ENCODE assay signal across 17 cellular contexts in genomic region chr10:79927111-79927828, GRCh38. TPM values are rescaled to one million over a fixed set of nuclear protein-coding genes. Genes with fewer than 3 reads are reported as not detected.
DNase-seq lines count a peak whose midpoint lies in the region; ATAC-seq, FAIRE-seq and TF ChIP-seq lines count a peak whose summit lies in the region.
"Had no signal": no experiment of that assay in that cellular context is flagged by ENCODE, and none has a peak within 500 bp of the region (broad histone marks: within the 10 kb centered on the region; RNA-seq: fewer than 3 reads in every experiment).

No MANE protein-coding gene starts in this region.

- peak; percentile 36 for DNase-seq in activated CD8-positive, alpha-beta memory T cell treated with anti-CD3 and anti-CD28 coated beads, Interleukin-2, amount 50 U/mL, for 48 hours
- no peak for DNase-seq in activated CD8-positive, alpha-beta memory T cell treated with anti-CD3 and anti-CD28 coated beads, Interleukin-2, amount 10 ng/mL, durations not matched to agents 7 days and 5 days
- DNase-seq in Right ventricle myocardium superior (peak; percentile 66), midbrain (lab: John Stamatoyannopoulos, UW) (peak; percentile 36), H54 (ENCODE audit: insufficient read length, low spot score) (no peak)
- DNase-seq: activated T-cell treated with anti-CD3 and anti-CD28 coated beads, Interleukin-2, amount 50 U/mL, for 4 hours; Caco-2; naive thymus-derived CD4-positive, alpha-beta T cell; NCI-H2029 treated with DMSO at 0.1 percent for 48 hours; SHP77 had no signal

- H3K36me3 Mint-ChIP-seq in activated CD8-positive, alpha-beta memory T cell treated with anti-CD3 and anti-CD28 coated beads, Interleukin-2, amount 10 ng/mL, durations not matched to agents 7 days and 5 days: no peaks in the 10 kb centered on the region

- peaks cover 29% of the 10 kb centered on the region for H3K27me3 Mint-ChIP-seq in activated CD8-positive, alpha-beta memory T cell treated with anti-CD3 and anti-CD28 coated beads, Interleukin-2, amount 10 ng/mL, durations not matched to agents 7 days and 5 days

- CTCF ChIA-PET in activated CD8-positive, alpha-beta memory T cell treated with anti-CD3 and anti-CD28 coated beads, Interleukin-2, amount 10 ng/mL, durations not matched to agents 7 days and 5 days (lab: Charles Lee): interaction anchor here (1.3 to 1.9 kb wide), 3 partner anchors 148 to 390 kb away, joined by 3 to 5 read pairs (median 3); no protein-coding TSS in a partner anchor

- H3K4me3 Mint-ChIP-seq in activated CD8-positive, alpha-beta memory T cell treated with anti-CD3 and anti-CD28 coated beads, Interleukin-2, amount 10 ng/mL, durations not matched to agents 7 days and 5 days: no peak overlapping the region
- H3K4me3 Mint-ChIP-seq: activated T-cell treated with anti-CD3 and anti-CD28 coated beads, Interleukin-2, amount 50 U/mL, for 4 hours; naive thymus-derived CD4-positive, alpha-beta T cell had no signal

- FAIRE-seq in H54 (lab: Jason Lieb, UNC): no peak
- FAIRE-seq: G401.6 had no signal

- no peaks in the 10 kb centered on the region for H3K4me1 Mint-ChIP-seq in activated CD8-positive, alpha-beta memory T cell treated with anti-CD3 and anti-CD28 coated beads, Interleukin-2, amount 10 ng/mL, durations not matched to agents 7 days and 5 days

- ATAC-seq in activated CD8-positive, alpha-beta memory T cell treated with anti-CD3 and anti-CD28 coated beads, Interleukin-2, amount 10 ng/mL, durations not matched to agents 7 days and 5 days: no peak
- ATAC-seq in Right ventricle myocardium superior (ENCODE audit: poor library complexity): peak; percentile 83
- no peak for ATAC-seq in HG02840 (IDR thresholded peaks at IDR 0.05; ENCODE audit: low FRiP score, unreplicated experiment)
- ATAC-seq in GM19324 (IDR thresholded peaks at IDR 0.05; ENCODE audit: low FRiP score, unreplicated experiment): no peak
- no peak for ATAC-seq in HG02610 (IDR thresholded peaks at IDR 0.05; ENCODE audit: unreplicated experiment)
- ATAC-seq: activated T-cell treated with anti-CD3 and anti-CD28 coated beads, Interleukin-2, amount 50 U/mL, for 4 hours; naive thymus-derived CD4-positive, alpha-beta T cell had no signal

- intact Hi-C loops in Right ventricle myocardium superior (cut with DNase I): loop anchor here (10.0 kb wide), 1 partner anchor 102 kb away; the partner anchor contains the start of gene NUTM2E

- TF ChIP-seq POLR2A in H54 (IDR thresholded peaks at IDR 0.05; ENCODE audit: low read depth, low read length): no peak

- no peaks in the 10 kb centered on the region for H3K9me3 Mint-ChIP-seq in activated CD8-positive, alpha-beta memory T cell treated with anti-CD3 and anti-CD28 coated beads, Interleukin-2, amount 10 ng/mL, durations not matched to agents 7 days and 5 days (ENCODE audit: low read depth)
- H3K9me3 Mint-ChIP-seq: activated T-cell treated with anti-CD3 and anti-CD28 coated beads, Interleukin-2, amount 50 U/mL, for 4 hours had no signal

- H3K27ac Mint-ChIP-seq in activated CD8-positive, alpha-beta memory T cell treated with anti-CD3 and anti-CD28 coated beads, Interleukin-2, amount 10 ng/mL, durations not matched to agents 7 days and 5 days: no peak overlapping the region
- H3K27ac Mint-ChIP-seq: naive thymus-derived CD4-positive, alpha-beta T cell had no signal

RNA-seq across cellular contexts. Expression of gene SFTPD, which starts 21.6 kb away (rescaled TPM):
- not detected for total RNA-seq in activated CD8-positive, alpha-beta memory T cell treated with anti-CD3 and anti-CD28 coated beads, Interleukin-2, amount 10 ng/mL, durations not matched to agents 7 days and 5 days
- total RNA-seq in Right ventricle myocardium superior: 0.81 TPM
- total RNA-seq: glomerular endothelial cell, HT-29, kidney epithelial cell had no signal

Comparison
In these comparisons a context has a peak if more than half of its experiments do, and no peak if none do; other contexts are left out.
1. DNase-seq: peak in activated CD8-positive, alpha-beta memory T cell treated with anti-CD3 and anti-CD28 coated beads, Interleukin-2, amount 50 U/mL, for 48 hours (single experiment), Right ventricle myocardium superior (single experiment) and midbrain (single experiment); none in activated CD8-positive, alpha-beta memory T cell treated with anti-CD3 and anti-CD28 coated beads, Interleukin-2, amount 10 ng/mL, durations not matched to agents 7 days and 5 days (single experiment) and H54 (single experiment).